Comparison of ENCODE assay signal across 8 cellular contexts in the genomic region with DNA sequence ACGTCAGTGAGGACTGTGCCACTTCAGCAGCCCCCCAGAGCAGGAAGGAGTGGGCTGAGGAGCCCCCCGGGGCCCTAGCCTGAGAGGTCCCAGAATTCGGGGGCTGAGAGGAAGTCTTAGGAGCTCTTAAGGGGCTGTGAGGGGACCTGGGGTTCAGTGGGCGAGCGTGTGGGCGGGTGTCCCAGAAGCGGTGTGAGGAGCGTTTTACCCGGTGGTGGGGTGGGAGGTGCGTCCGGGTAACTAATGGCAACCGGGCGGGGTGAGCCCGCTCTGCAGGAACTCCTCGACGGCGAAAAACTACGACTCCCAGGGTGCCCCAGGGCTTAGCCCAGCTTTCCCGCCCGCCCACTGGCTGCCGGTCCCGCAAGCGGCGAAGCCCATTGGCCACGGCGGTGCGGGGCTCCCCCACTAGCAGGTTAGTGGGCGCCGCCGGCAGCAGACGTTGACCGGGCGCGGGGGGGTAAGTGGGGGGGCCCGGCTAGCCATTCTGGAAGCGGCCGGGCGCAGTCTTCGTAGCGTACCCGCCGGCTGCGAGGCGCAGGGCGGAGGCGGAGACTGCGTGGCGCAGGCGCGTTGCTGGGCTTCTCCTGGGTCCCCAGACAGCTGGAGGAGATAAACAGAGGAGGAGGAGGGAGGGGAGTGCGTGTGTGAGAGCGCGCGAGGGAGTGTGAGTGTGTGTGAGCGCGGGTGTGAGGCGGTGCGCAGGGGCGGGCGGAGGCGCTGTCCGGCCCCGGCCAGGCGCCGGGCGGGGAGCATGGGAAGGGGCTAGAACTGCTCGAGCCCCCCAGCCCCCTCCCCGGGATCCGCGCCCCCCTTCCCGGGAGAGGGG. TPM values are rescaled to one million over a fixed set of nuclear protein-coding genes. Genes with fewer than 3 reads are reported as not detected.
DNase-seq lines count a peak whose midpoint lies in the region; ATAC-seq lines count a peak whose summit lies in the region.

A gene with protein sequence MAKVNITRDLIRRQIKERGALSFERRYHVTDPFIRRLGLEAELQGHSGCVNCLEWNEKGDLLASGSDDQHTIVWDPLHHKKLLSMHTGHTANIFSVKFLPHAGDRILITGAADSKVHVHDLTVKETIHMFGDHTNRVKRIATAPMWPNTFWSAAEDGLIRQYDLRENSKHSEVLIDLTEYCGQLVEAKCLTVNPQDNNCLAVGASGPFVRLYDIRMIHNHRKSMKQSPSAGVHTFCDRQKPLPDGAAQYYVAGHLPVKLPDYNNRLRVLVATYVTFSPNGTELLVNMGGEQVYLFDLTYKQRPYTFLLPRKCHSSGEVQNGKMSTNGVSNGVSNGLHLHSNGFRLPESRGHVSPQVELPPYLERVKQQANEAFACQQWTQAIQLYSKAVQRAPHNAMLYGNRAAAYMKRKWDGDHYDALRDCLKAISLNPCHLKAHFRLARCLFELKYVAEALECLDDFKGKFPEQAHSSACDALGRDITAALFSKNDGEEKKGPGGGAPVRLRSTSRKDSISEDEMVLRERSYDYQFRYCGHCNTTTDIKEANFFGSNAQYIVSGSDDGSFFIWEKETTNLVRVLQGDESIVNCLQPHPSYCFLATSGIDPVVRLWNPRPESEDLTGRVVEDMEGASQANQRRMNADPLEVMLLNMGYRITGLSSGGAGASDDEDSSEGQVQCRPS (plus strand): TSS at position 579 of the 829 bp plus-strand sequence. CDS start 26,423 bp downstream, outside the sequence.

- peaks cover 16% of the 10 kb centered on the region for H3K4me1 ChIP-seq in effector memory CD4-positive, alpha-beta T cell (ENCODE audit: control insufficient read depth, insufficient read depth, low read length, poor library complexity, severe bottlenecking)

- peak; percentile 80 for ATAC-seq in GM21360 (IDR thresholded peaks at IDR 0.05; ENCODE audit: unreplicated experiment)

- no peaks in the 10 kb centered on the region for H3K36me3 ChIP-seq in effector memory CD4-positive, alpha-beta T cell (ENCODE audit: control insufficient read depth, insufficient read depth, low read length)

- peak within 1 kb of the TSS; percentile 66 for H3K4me3 ChIP-seq in effector memory CD4-positive, alpha-beta T cell (ENCODE audit: insufficient read depth, low read depth, low read length, poor library complexity, severe bottlenecking)

- H3K27me3 ChIP-seq in effector memory CD4-positive, alpha-beta T cell (replicated peaks; ENCODE audit: control insufficient read depth, insufficient read depth, low read length, poor library complexity, severe bottlenecking) = no peaks in the 10 kb centered on the region

- H3K9me3 ChIP-seq in effector memory CD4-positive, alpha-beta T cell (ENCODE audit: control insufficient read depth, low read length) = no peaks in the 10 kb centered on the region

- peak within 1 kb of the TSS; percentile 68 for H3K27ac ChIP-seq in effector memory CD4-positive, alpha-beta T cell (ENCODE audit: insufficient read depth, low read length, poor library complexity, severe bottlenecking)

- DNase-seq in COLO668 (lab: John Stamatoyannopoulos, UW; ENCODE audit: unreplicated experiment) (peak; percentile 100), HT1080 (ENCODE audit: low read depth) (peak; percentile 96), NOMO-1 treated with DMSO at 0.1 percent for 48 hours (lab: John Stamatoyannopoulos, UW; ENCODE audit: unreplicated experiment) (peak; percentile 94), medulla oblongata (ENCODE audit: extremely low spot score) (peak; percentile 98)
- peak; percentile 97 for DNase-seq in activated CD8-positive, alpha-beta memory T cell treated with anti-CD3 and anti-CD28 coated beads for 4 hours (ENCODE audit: low read depth in 2 of 2)
- DNase-seq in effector memory CD4-positive, alpha-beta T cell = peak; percentile 97 to 98 (median 97)
- DNase-seq in stimulated activated CD8-positive, alpha-beta memory T cell treated with anti-CD3 and anti-CD28 coated beads, Interleukin-12 subunit alpha, Interleukin-12 subunit beta, amount 100 ng/mL, for 1 hour (ENCODE audit: low read depth) = peak; percentile 94

RNA-seq across cellular contexts. Expression of the gene that starts here (rescaled TPM):
- 6.3 and 9.1 TPM in 2 replicates for total RNA-seq in HT1080 (2014; rRNA removed; shearing (Covaris generic))
- polyA plus RNA-seq in HT1080 (2015; cell fraction: cytosol; rRNA removed) = 12.5 and 12.9 TPM in 2 replicates
- polyA plus RNA-seq in HT1080 (2015; cell fraction: nucleus; rRNA removed) = 8.2 and 9.0 TPM in 2 replicates

Comparison
In these comparisons a context has a peak if more than half of its experiments do, and no peak if none do; other contexts are left out.
1. Peak in every context shown above with its lines: DNase-seq, ATAC-seq, H3K4me3 ChIP-seq and H3K27ac ChIP-seq.